19 cellular contexts compared by ENCODE assay signal in genomic region chr20:25369971-25370370, GRCh38.
"Had no signal": no experiment of that assay in that cellular context is flagged by ENCODE, and none has a peak within 500 bp of the region (broad histone marks: within the 10 kb centered on the region; RNA-seq: fewer than 3 reads in every experiment).

No MANE protein-coding gene starts in this region.

- H3K27me3 Mint-ChIP-seq: memory B cell had no signal

- H3K27me3 ChIP-seq: esophagus squamous epithelium, gastroesophageal sphincter, upper lobe of right lung, vagina had no signal

- H3K27ac Mint-ChIP-seq: memory B cell, mesothelial cell of epicardium, natural killer cell had no signal

- H3K4me1 Mint-ChIP-seq: mesothelial cell of epicardium had no signal

- H3K9me3 Mint-ChIP-seq: memory B cell, natural killer cell had no signal

- H3K4me3 ChIP-seq: esophagus squamous epithelium, gastroesophageal sphincter, left ventricle myocardium inferior, lower lobe of right lung, upper lobe of right lung, vagina had no signal

- H3K9me3 ChIP-seq: esophagus squamous epithelium, gastroesophageal sphincter, left ventricle myocardium inferior, lower lobe of right lung, upper lobe of right lung, vagina had no signal

- H3K27ac ChIP-seq: esophagus squamous epithelium, gastroesophageal sphincter, left ventricle myocardium inferior, lower lobe of right lung, upper lobe of right lung, vagina had no signal

- DNase-seq: dermis blood vessel endothelial cell; esophagus squamous epithelium; foreskin fibroblast; glutamatergic neuron; kidney; left cardiac atrium; left ventricle myocardium inferior; lower lobe of right lung; natural killer cell; posterior cingulate gyrus; small intestine; stimulated activated CD4-positive, alpha-beta T cell treated with anti-CD3 and anti-CD28 coated beads, Interleukin-2, amount 100 ng/mL, for 48 hours; stimulated activated naive CD4-positive, alpha-beta T cell treated with Interleukin-2 at 50 U/mL for 16 hours; upper lobe of right lung had no signal

- H3K36me3 Mint-ChIP-seq: natural killer cell had no signal

- H3K36me3 ChIP-seq: esophagus squamous epithelium, left ventricle myocardium inferior, lower lobe of right lung, upper lobe of right lung, vagina had no signal

- H3K4me1 ChIP-seq: esophagus squamous epithelium, gastroesophageal sphincter, lower lobe of right lung, vagina had no signal

- H3K4me3 Mint-ChIP-seq: memory B cell, mesothelial cell of epicardium, natural killer cell, neural crest cell had no signal
